In the genomic region with DNA sequence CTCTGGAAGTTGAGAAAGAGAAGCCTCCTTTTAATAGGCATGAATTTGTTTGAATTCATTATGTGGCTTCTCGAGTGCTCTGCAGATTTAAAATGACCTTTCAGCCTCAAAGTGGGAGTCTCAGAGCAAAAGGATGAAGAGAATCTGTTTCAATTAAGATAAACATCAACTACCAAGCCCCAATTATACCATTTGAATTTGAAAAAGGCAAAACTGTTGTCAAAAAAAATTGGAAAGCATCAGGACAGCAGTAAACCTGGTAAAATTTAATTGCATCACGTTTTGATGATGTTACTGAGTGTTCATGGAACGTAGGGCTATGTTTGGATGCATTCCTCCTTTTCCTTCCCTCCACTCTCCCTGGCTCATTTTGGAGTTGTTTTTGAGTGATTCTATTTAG, we compare ENCODE assay signal across 22 cellular contexts.
"Had no signal": no experiment of that assay in that cellular context is flagged by ENCODE, and none has a peak within 500 bp of the region (broad histone marks: within the 10 kb centered on the region; RNA-seq: fewer than 3 reads in every experiment).

No MANE protein-coding gene starts in this region.

- DNase-seq: activated CD4-positive, alpha-beta memory T cell treated with anti-CD3 and anti-CD28 coated beads for 36 hours; activated CD4-positive, alpha-beta T cell treated with anti-CD3 and anti-CD28 coated beads for 4 hours; activated CD8-positive, alpha-beta memory T cell treated with anti-CD3 and anti-CD28 coated beads, Interleukin-2, amount 10 ng/mL, durations not matched to agents 7 days and 5 days; activated naive CD4-positive, alpha-beta T cell treated with Interleukin-2 at 50 U/mL for 16 hours; activated naive CD8-positive, alpha-beta T cell treated with anti-CD3 and anti-CD28 coated beads, Interleukin-2, amount 10 ng/mL, durations not matched to agents 7 days and 5 days; activated T-cell treated with anti-CD3 and anti-CD28 coated beads, Interleukin-2, amount 50 U/mL, for 24 hours; amygdala; body of pancreas; dermis blood vessel endothelial cell; effector memory CD4-positive, alpha-beta T cell; heart right ventricle; mesenchymal stem cell; nucleus accumbens; stimulated activated naive CD8-positive, alpha-beta T cell treated with anti-CD3 and anti-CD28 coated beads, Interleukin-15, Interleukin-2, amounts not matched to agents 100 U/mL and 50 U/mL, for 24 hours had no signal

- H3K9me3 Mint-ChIP-seq: activated CD4-positive, alpha-beta memory T cell treated with anti-CD3 and anti-CD28 coated beads for 36 hours; activated naive CD8-positive, alpha-beta T cell treated with anti-CD3 and anti-CD28 coated beads, Interleukin-2, amount 10 ng/mL, durations not matched to agents 7 days and 5 days; activated T-cell treated with anti-CD3 and anti-CD28 coated beads, Interleukin-2, amount 50 U/mL, for 24 hours; activated T-helper 2 cell treated with anti-CD3 and anti-CD28 coated beads, Interferon-gamma antibody, Interleukin-2, Interleukin-4, amounts not matched to agents 10 μg/mL and 5 μg/mL and 100 μg/mL, durations not matched to agents 14 hours and 24 hours and 36 hours; natural killer cell treated with Interleukin-12 subunit alpha and Interleukin-12 subunit beta and Interleukin-15 and Interleukin-18, amount 100 ng/mL, for 72 hours; T-helper 2 cell treated with Interferon-gamma antibody and Interleukin-4, amounts not matched to agents 5 μg/mL and 100 μg/mL, for 36 hours; type B pancreatic cell had no signal

- H3K27ac ChIP-seq: body of pancreas, heart right ventricle, right atrium auricular region had no signal

- FAIRE-seq: TTC549 had no signal

- ATAC-seq: activated CD8-positive, alpha-beta memory T cell treated with anti-CD3 and anti-CD28 coated beads, Interleukin-2, amount 10 ng/mL, durations not matched to agents 7 days and 5 days; body of pancreas; heart right ventricle; natural killer cell treated with Interleukin-12 subunit alpha and Interleukin-12 subunit beta and Interleukin-15 and Interleukin-18, amount 100 ng/mL, for 72 hours; stimulated activated naive CD8-positive, alpha-beta T cell treated with anti-CD3 and anti-CD28 coated beads, Interleukin-15, Interleukin-2, amounts not matched to agents 100 U/mL and 50 U/mL, for 24 hours; WTC11 had no signal

- H3K4me3 Mint-ChIP-seq: activated CD4-positive, alpha-beta memory T cell treated with anti-CD3 and anti-CD28 coated beads for 36 hours; activated CD8-positive, alpha-beta memory T cell treated with anti-CD3 and anti-CD28 coated beads, Interleukin-2, amount 10 ng/mL, durations not matched to agents 7 days and 5 days; activated naive CD8-positive, alpha-beta T cell treated with anti-CD3 and anti-CD28 coated beads, Interleukin-2, amount 10 ng/mL, durations not matched to agents 7 days and 5 days; activated T-cell treated with anti-CD3 and anti-CD28 coated beads, Interleukin-2, amount 50 U/mL, for 24 hours; natural killer cell treated with Interleukin-12 subunit alpha and Interleukin-12 subunit beta and Interleukin-15 and Interleukin-18, amount 100 ng/mL, for 72 hours; T-helper 2 cell treated with Interferon-gamma antibody and Interleukin-4, amounts not matched to agents 5 μg/mL and 100 μg/mL, for 36 hours; type B pancreatic cell; WTC11 had no signal

- H3K27me3 Mint-ChIP-seq: progenitor cell of endocrine pancreas, type B pancreatic cell had no signal

- H3K27me3 ChIP-seq: body of pancreas, heart right ventricle, right atrium auricular region had no signal

- H3K36me3 Mint-ChIP-seq: activated CD4-positive, alpha-beta memory T cell treated with anti-CD3 and anti-CD28 coated beads for 36 hours; activated CD8-positive, alpha-beta memory T cell treated with anti-CD3 and anti-CD28 coated beads, Interleukin-2, amount 10 ng/mL, durations not matched to agents 7 days and 5 days; activated naive CD8-positive, alpha-beta T cell treated with anti-CD3 and anti-CD28 coated beads, Interleukin-2, amount 10 ng/mL, durations not matched to agents 7 days and 5 days; natural killer cell treated with Interleukin-12 subunit alpha and Interleukin-12 subunit beta and Interleukin-15 and Interleukin-18, amount 100 ng/mL, for 72 hours; type B pancreatic cell; WTC11 had no signal

- H3K4me3 ChIP-seq: body of pancreas, heart right ventricle, right atrium auricular region had no signal

- H3K27ac Mint-ChIP-seq: activated CD4-positive, alpha-beta memory T cell treated with anti-CD3 and anti-CD28 coated beads for 36 hours; activated CD8-positive, alpha-beta memory T cell treated with anti-CD3 and anti-CD28 coated beads, Interleukin-2, amount 10 ng/mL, durations not matched to agents 7 days and 5 days; activated naive CD8-positive, alpha-beta T cell treated with anti-CD3 and anti-CD28 coated beads, Interleukin-2, amount 10 ng/mL, durations not matched to agents 7 days and 5 days; activated T-cell treated with anti-CD3 and anti-CD28 coated beads, Interleukin-2, amount 50 U/mL, for 24 hours; activated T-helper 2 cell treated with anti-CD3 and anti-CD28 coated beads, Interferon-gamma antibody, Interleukin-2, Interleukin-4, amounts not matched to agents 10 μg/mL and 5 μg/mL and 100 μg/mL, durations not matched to agents 14 hours and 24 hours and 36 hours; natural killer cell treated with Interleukin-12 subunit alpha and Interleukin-12 subunit beta and Interleukin-15 and Interleukin-18, amount 100 ng/mL, for 72 hours; progenitor cell of endocrine pancreas; T-helper 2 cell treated with Interferon-gamma antibody and Interleukin-4, amounts not matched to agents 5 μg/mL and 100 μg/mL, for 36 hours; type B pancreatic cell; WTC11 had no signal

- H3K36me3 ChIP-seq: heart right ventricle, right atrium auricular region had no signal

- H3K4me1 Mint-ChIP-seq: activated CD8-positive, alpha-beta memory T cell treated with anti-CD3 and anti-CD28 coated beads, Interleukin-2, amount 10 ng/mL, durations not matched to agents 7 days and 5 days; activated naive CD8-positive, alpha-beta T cell treated with anti-CD3 and anti-CD28 coated beads, Interleukin-2, amount 10 ng/mL, durations not matched to agents 7 days and 5 days; WTC11 had no signal

- H3K9me3 ChIP-seq: body of pancreas had no signal
